17 cellular contexts compared by ENCODE assay signal in the genomic region with DNA sequence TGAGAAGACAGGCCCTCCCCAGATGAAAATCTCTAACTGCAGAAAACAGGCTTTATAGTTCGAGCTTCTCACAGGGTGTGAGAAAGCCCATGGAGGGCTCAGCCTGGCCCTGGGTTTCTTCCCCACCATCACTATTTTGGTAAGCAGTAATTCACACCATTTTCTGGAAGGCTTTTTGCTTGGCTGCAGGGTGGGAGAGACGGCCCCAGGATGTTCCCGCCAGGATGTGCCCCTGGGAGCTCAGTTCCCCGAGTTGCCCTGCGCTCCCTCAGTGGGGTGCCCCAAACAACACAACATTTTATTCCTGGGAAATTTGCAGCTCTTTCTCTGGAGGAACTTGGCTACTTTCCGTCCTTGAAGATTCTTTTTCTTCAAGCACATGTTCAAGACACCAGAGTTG.
A peak's percentile ranks its signal among the peaks of the same experiment; 100 is the strongest.
DNase-seq lines count a peak whose midpoint lies in the region; ATAC-seq, FAIRE-seq and TF ChIP-seq lines count a peak whose summit lies in the region.
"Had no signal": no experiment of that assay in that cellular context is flagged by ENCODE, and none has a peak within 500 bp of the region (broad histone marks: within the 10 kb centered on the region; RNA-seq: fewer than 3 reads in every experiment).

No MANE protein-coding gene starts in this region.

- no peak overlapping the region for H3K4me3 ChIP-seq in GM23338
- no peak overlapping the region for H3K4me3 ChIP-seq in H1 (ENCODE audit: extremely low read depth in 1 of 4, insufficient read depth in 2 of 4, low read depth in 3 of 4, low read length in 4 of 4)
- no peak overlapping the region for H3K4me3 ChIP-seq in CD4-positive, alpha-beta memory T cell (ENCODE audit: low read length in 2 of 2)
- H3K4me3 ChIP-seq: A549 had no signal

- TF ChIP-seq RAD21 in H1 (IDR thresholded peaks at IDR 0.05 in 1 of 2, conservative IDR thresholded peaks at IDR 0.05 in 1 of 2; ENCODE audit: low read depth in 2 of 2, low read length in 2 of 2): no peak

- POLR2A ChIA-PET in H1 (lab: Charles Lee; ENCODE audit: partially characterized antibody): no interaction called here
- POLR2A ChIA-PET in CD4-positive, alpha-beta memory T cell (lab: Charles Lee; ENCODE audit: partially characterized antibody): no interaction called here

- no peak overlapping the region for H3K4ac ChIP-seq in H1 (replicated peaks; ENCODE audit: insufficient read length, low read depth, low read length)

- H3K79me1 ChIP-seq in H1 (ENCODE audit: low read depth, low read length): no peaks in the 10 kb centered on the region

- 67% methylated on average over 6 of the region's 6 CpGs; no CpG with 5 or more reads in 1 of the 2 experiments for WGBS in H1 (ENCODE audit: extremely low coverage in 1 of 2, insufficient coverage in 1 of 2, insufficient read length in 1 of 2, insufficient replicate concordance in 2 of 2, low coverage in 1 of 2, low lambda C conversion rate in 2 of 2, missing lambda C conversion rate in 1 of 2), 2 experiments

- ATAC-seq in GM23338: peak; percentile 57
- ATAC-seq: A549 had no signal

- H3K27ac Mint-ChIP-seq in GM23338: no peak overlapping the region
- H3K27ac Mint-ChIP-seq in activated CD4-positive, alpha-beta T cell treated with anti-CD3 and anti-CD28 coated beads, Interleukin-2, amount 10 ng/mL, durations not matched to agents 24 days and 14 days: no peak overlapping the region
- H3K27ac Mint-ChIP-seq in CD4-positive, alpha-beta memory T cell: no peak overlapping the region
- H3K27ac Mint-ChIP-seq: CD4-positive, CD25-positive, alpha-beta regulatory T cell; HFFc6; IgD-negative memory B cell had no signal

- no peaks in the 10 kb centered on the region for H3K23me2 ChIP-seq in H1 (ENCODE audit: low read depth, low read length)

- H3K4me1 Mint-ChIP-seq in GM23338: peaks cover 13% of the 10 kb centered on the region
- no peaks in the 10 kb centered on the region for H3K4me1 Mint-ChIP-seq in activated CD4-positive, alpha-beta T cell treated with anti-CD3 and anti-CD28 coated beads, Interleukin-2, amount 10 ng/mL, durations not matched to agents 24 days and 14 days
- H3K4me1 Mint-ChIP-seq in CD4-positive, alpha-beta memory T cell: peaks cover 4 to 7% (median 5%) of the 10 kb centered on the region in 4 donors
- H3K4me1 Mint-ChIP-seq: IgD-negative memory B cell had no signal

- no peaks in the 10 kb centered on the region for H3K9me3 Mint-ChIP-seq in GM23338
- H3K9me3 Mint-ChIP-seq in activated CD4-positive, alpha-beta T cell treated with anti-CD3 and anti-CD28 coated beads, Interleukin-2, amount 10 ng/mL, durations not matched to agents 24 days and 14 days: peaks cover 4% of the 10 kb centered on the region
- H3K9me3 Mint-ChIP-seq in CD4-positive, alpha-beta memory T cell: peaks cover 0 to 2% (median 0%) of the 10 kb centered on the region in 8 donors
- H3K9me3 Mint-ChIP-seq: HFFc6 had no signal

- FAIRE-seq in H1 (lab: Jason Lieb, UNC): no peak
- FAIRE-seq: A549, G401.6, GM12891 had no signal

- no peak overlapping the region for H2BK20ac ChIP-seq in H1 (ENCODE audit: low read length)

- no peak for TF ChIP-seq POLR2A in H1 (IDR thresholded peaks at IDR 0.05; ENCODE audit: control extremely low read depth in 1 of 2, low read depth in 2 of 2, low read length in 2 of 2)

- H3K27me3 ChIP-seq in GM23338 (ENCODE audit: insufficient read depth) (no peaks in the 10 kb centered on the region), H1 (replicated peaks in 1 of 4; ENCODE audit: control insufficient read depth in 3 of 4, extremely low read depth in 1 of 4, insufficient read depth in 3 of 4, low read length in 3 of 4) (peaks cover 0 to 2% (median under 1%) of the 10 kb centered on the region in 4 experiments; a peak in 1 of 7 replicates)
- no peaks in the 10 kb centered on the region for H3K27me3 ChIP-seq in CD4-positive, alpha-beta memory T cell (ENCODE audit: insufficient read depth, low read length)
- H3K27me3 ChIP-seq: BE2C had no signal

- no peak overlapping the region for H3K9ac ChIP-seq in H1 (replicated peaks in 1 of 4; ENCODE audit: extremely low read depth in 1 of 4, low read depth in 3 of 4, low read length in 3 of 4)

- no peak overlapping the region for H2BK15ac ChIP-seq in H1 (ENCODE audit: low read length)

- no peak overlapping the region for H2BK5ac ChIP-seq in H1 (ENCODE audit: low read depth, low read length)

- H3K23ac ChIP-seq in H1 (ENCODE audit: insufficient read length): no peak overlapping the region

- peaks cover 4% of the 10 kb centered on the region; the same call in 1 of the 2 replicates for H3K9me2 ChIP-seq in GM23338 (ENCODE audit: insufficient read depth)

- no peak overlapping the region for H3K18ac ChIP-seq in H1 (ENCODE audit: extremely low read depth, low read length)

- H3K4me3 Mint-ChIP-seq in GM23338: no peak overlapping the region
- no peak overlapping the region for H3K4me3 Mint-ChIP-seq in activated CD4-positive, alpha-beta T cell treated with anti-CD3 and anti-CD28 coated beads, Interleukin-2, amount 10 ng/mL, durations not matched to agents 24 days and 14 days
- no peak overlapping the region for H3K4me3 Mint-ChIP-seq in CD4-positive, alpha-beta memory T cell
- H3K4me3 Mint-ChIP-seq: HFFc6, IgD-negative memory B cell had no signal

- no peaks in the 10 kb centered on the region for H3K36me3 Mint-ChIP-seq in GM23338 (ENCODE audit: low read depth)
- H3K36me3 Mint-ChIP-seq in activated CD4-positive, alpha-beta T cell treated with anti-CD3 and anti-CD28 coated beads, Interleukin-2, amount 10 ng/mL, durations not matched to agents 24 days and 14 days (ENCODE audit: low read depth): no peaks in the 10 kb centered on the region
- no peaks in the 10 kb centered on the region for H3K36me3 Mint-ChIP-seq in CD4-positive, alpha-beta memory T cell
- H3K36me3 Mint-ChIP-seq: CD4-positive, CD25-positive, alpha-beta regulatory T cell; IgD-negative memory B cell had no signal

- CTCF ChIA-PET in H1 (lab: Charles Lee; ENCODE audit: partially characterized antibody): interaction anchor here (0.6 to 1.9 kb wide), 11 partner anchors 8 to 1425 kb away, joined by 3 to 8 read pairs (median 4); no protein-coding TSS in a partner anchor
- CTCF ChIA-PET in CD4-positive, alpha-beta memory T cell (lab: Charles Lee; ENCODE audit: partially characterized antibody): interaction anchor here (2.1 kb wide), 1 partner anchor 17 kb away, joined by 8 read pairs; no protein-coding TSS in a partner anchor

- no peak for TF ChIP-seq CTCF in GM23338 (conservative IDR thresholded peaks at IDR 0.05; ENCODE audit: low read depth in 2 of 2)
- TF ChIP-seq CTCF in H1 (IDR thresholded peaks at IDR 0.05; ENCODE audit: control extremely low read depth in 1 of 3, insufficient read depth in 1 of 3, low read depth in 1 of 3, low read length in 3 of 3): no peak

- H2BK120ac ChIP-seq in H1 (replicated peaks; ENCODE audit: low read depth, low read length): no peak overlapping the region

- H2AFZ ChIP-seq in GM23338 (peak overlapping the region; percentile 99), H1 (ENCODE audit: low read length) (no peak overlapping the region)

- peak overlapping the region; percentile 65 for H3K4me2 ChIP-seq in GM23338
- H3K4me2 ChIP-seq in H1 (ENCODE audit: insufficient read depth in 1 of 2, low read depth in 2 of 2, low read length in 2 of 2): no peak overlapping the region; a peak in 1 of 4 replicates
- H3K4me2 ChIP-seq: A549 had no signal

- intact Hi-C loops in activated CD4-positive, alpha-beta T cell treated with anti-CD3 and anti-CD28 coated beads, Interleukin-2, amount 10 ng/mL, durations not matched to agents 24 days and 14 days (cut with micrococcal nuclease): no loop called here
- intact Hi-C loops in CD4-positive, alpha-beta memory T cell (cut with micrococcal nuclease): no loop called here

- no peak overlapping the region for H3K14ac ChIP-seq in H1 (ENCODE audit: insufficient read length)

- H3K9me3 ChIP-seq in H1 (ENCODE audit: insufficient read depth in 2 of 2, low read depth in 1 of 2, low read length in 1 of 2): no peaks in the 10 kb centered on the region; a peak in 1 of 4 replicates
- H3K9me3 ChIP-seq in CD4-positive, alpha-beta memory T cell (ENCODE audit: control insufficient read depth in 1 of 2, low read length in 2 of 2): no peaks in the 10 kb centered on the region
- H3K9me3 ChIP-seq: BE2C had no signal

- no peak overlapping the region for H4K5ac ChIP-seq in H1 (ENCODE audit: insufficient read length, low read depth, low read length)

- H4K91ac ChIP-seq in H1 (replicated peaks; ENCODE audit: insufficient read length, low read length): no peak overlapping the region

- no peak for TF ChIP-seq EP300 in H1 (IDR thresholded peaks at IDR 0.05; ENCODE audit: borderline replicate concordance in 1 of 2, low read depth in 2 of 2, low read length in 2 of 2)

- no peak overlapping the region for H4K8ac ChIP-seq in H1 (ENCODE audit: extremely low read depth, insufficient read depth, low read length)

- H2AK5ac ChIP-seq in H1 (ENCODE audit: low read depth, low read length): no peak overlapping the region

- H2BK12ac ChIP-seq in H1 (ENCODE audit: low read depth, low read length): no peak overlapping the region

- H3K79me2 ChIP-seq in GM23338 (replicated peaks; ENCODE audit: insufficient read depth) (no peaks in the 10 kb centered on the region), H1 (ENCODE audit: control insufficient read depth in 1 of 2, insufficient read depth in 2 of 2, low read length in 2 of 2) (no peaks in the 10 kb centered on the region)

- no peak overlapping the region for H3K56ac ChIP-seq in H1 (replicated peaks; ENCODE audit: insufficient read length, low read depth, low read length)

- H3K36me3 ChIP-seq in GM23338 (ENCODE audit: insufficient read depth): no peaks in the 10 kb centered on the region
- no peaks in the 10 kb centered on the region for H3K36me3 ChIP-seq in H1 (ENCODE audit: control insufficient read depth in 2 of 4, insufficient read depth in 4 of 4, low read length in 3 of 4)
- H3K36me3 ChIP-seq in CD4-positive, alpha-beta memory T cell (ENCODE audit: insufficient read depth, low read length): no peaks in the 10 kb centered on the region
- H3K36me3 ChIP-seq: BE2C had no signal

- H3K27ac ChIP-seq in GM23338 (ENCODE audit: low read depth): no peak overlapping the region
- H3K27ac ChIP-seq in H1 (ENCODE audit: low read depth, low read length): no peak overlapping the region
- H3K27ac ChIP-seq in CD4-positive, alpha-beta memory T cell (ENCODE audit: low read depth, low read length): no peak overlapping the region
- H3K27ac ChIP-seq: A549 had no signal

- H3K4me1 ChIP-seq in GM23338 (ENCODE audit: insufficient read depth): peaks cover 10% of the 10 kb centered on the region; the same call in 1 of the 2 replicates
- peaks cover 2 to 10% (median 2%) of the 10 kb centered on the region in 4 experiments; a peak in 5 of 7 replicates for H3K4me1 ChIP-seq in H1 (replicated peaks in 1 of 4; ENCODE audit: control insufficient read depth in 3 of 4, insufficient read depth in 4 of 4, low read length in 3 of 4)
- no peaks in the 10 kb centered on the region for H3K4me1 ChIP-seq in CD4-positive, alpha-beta memory T cell (ENCODE audit: insufficient read depth, low read length)
- H3K4me1 ChIP-seq: A549 had no signal

- DNase-seq in GM23338 (ENCODE audit: low spot score) (no peak), H1 (ENCODE audit: low read depth in 1 of 2, low spot score in 2 of 2) (no peak), mesenteric fat pad (ENCODE audit: low spot score) (peak; percentile 30), SKM-1 treated with dmso at 0.1 percent for 144 hours (lab: John Stamatoyannopoulos, UW; ENCODE audit: unreplicated experiment) (no peak)
- DNase-seq in activated CD4-positive, alpha-beta T cell treated with anti-CD3 and anti-CD28 coated beads, Interleukin-2, amount 10 ng/mL, durations not matched to agents 24 days and 14 days: no peak
- DNase-seq in CD4-positive, alpha-beta memory T cell: no peak
- DNase-seq: BE2C; CD4-positive, CD25-positive, alpha-beta regulatory T cell; DMS79; GOT3; HCEC 1CT; HFFc6; KG1 had no signal

- no peaks in the 10 kb centered on the region for H4K20me1 ChIP-seq in GM23338 (replicated peaks; ENCODE audit: insufficient read depth)
- H4K20me1 ChIP-seq in H1 (replicated peaks in 1 of 2; ENCODE audit: control insufficient read depth in 1 of 2, insufficient read depth in 2 of 2, low read length in 2 of 2): no peaks in the 10 kb centered on the region

- H3K27me3 Mint-ChIP-seq in GM23338 (ENCODE audit: insufficient read depth, low read depth, poor library complexity): peaks cover 6% of the 10 kb centered on the region
- H3K27me3 Mint-ChIP-seq in activated CD4-positive, alpha-beta T cell treated with anti-CD3 and anti-CD28 coated beads, Interleukin-2, amount 10 ng/mL, durations not matched to agents 24 days and 14 days: peaks cover 8% of the 10 kb centered on the region
- peaks cover 5 to 8% of the 10 kb centered on the region in 2 donors for H3K27me3 Mint-ChIP-seq in CD4-positive, alpha-beta memory T cell

- no peaks in the 10 kb centered on the region for H3F3A ChIP-seq in GM23338 (replicated peaks; ENCODE audit: low read depth)
